In genomic region chr15:61084944-61085367, GRCh38 we compare ENCODE assay signal across 1 cellular context.
TF ChIP-seq lines count a peak whose summit lies in the region.

No MANE protein-coding gene starts in this region.

TF ChIP-seq in HepG2, 621 proteins besides CTCF, POLR2A, EP300 and RAD21 (continued from another document):
- TF ChIP-seq ZNF33B (CRISPR knock-in tag; IDR thresholded peaks at IDR 0.05) (no peak), KMT2A (CRISPR knock-in tag; IDR thresholded peaks at IDR 0.05) (no peak), FOXM1 (CRISPR knock-in tag; IDR thresholded peaks at IDR 0.05) (no peak), ISX (CRISPR knock-in tag; conservative IDR thresholded peaks at IDR 0.05) (no peak), SOX13 (IDR thresholded peaks at IDR 0.05) (no peak), SOX13 (CRISPR knock-in tag; conservative IDR thresholded peaks at IDR 0.05 in 1 of 2, IDR thresholded peaks at IDR 0.05 in 1 of 2) (no peak)
- TF ChIP-seq, protein P1, sequence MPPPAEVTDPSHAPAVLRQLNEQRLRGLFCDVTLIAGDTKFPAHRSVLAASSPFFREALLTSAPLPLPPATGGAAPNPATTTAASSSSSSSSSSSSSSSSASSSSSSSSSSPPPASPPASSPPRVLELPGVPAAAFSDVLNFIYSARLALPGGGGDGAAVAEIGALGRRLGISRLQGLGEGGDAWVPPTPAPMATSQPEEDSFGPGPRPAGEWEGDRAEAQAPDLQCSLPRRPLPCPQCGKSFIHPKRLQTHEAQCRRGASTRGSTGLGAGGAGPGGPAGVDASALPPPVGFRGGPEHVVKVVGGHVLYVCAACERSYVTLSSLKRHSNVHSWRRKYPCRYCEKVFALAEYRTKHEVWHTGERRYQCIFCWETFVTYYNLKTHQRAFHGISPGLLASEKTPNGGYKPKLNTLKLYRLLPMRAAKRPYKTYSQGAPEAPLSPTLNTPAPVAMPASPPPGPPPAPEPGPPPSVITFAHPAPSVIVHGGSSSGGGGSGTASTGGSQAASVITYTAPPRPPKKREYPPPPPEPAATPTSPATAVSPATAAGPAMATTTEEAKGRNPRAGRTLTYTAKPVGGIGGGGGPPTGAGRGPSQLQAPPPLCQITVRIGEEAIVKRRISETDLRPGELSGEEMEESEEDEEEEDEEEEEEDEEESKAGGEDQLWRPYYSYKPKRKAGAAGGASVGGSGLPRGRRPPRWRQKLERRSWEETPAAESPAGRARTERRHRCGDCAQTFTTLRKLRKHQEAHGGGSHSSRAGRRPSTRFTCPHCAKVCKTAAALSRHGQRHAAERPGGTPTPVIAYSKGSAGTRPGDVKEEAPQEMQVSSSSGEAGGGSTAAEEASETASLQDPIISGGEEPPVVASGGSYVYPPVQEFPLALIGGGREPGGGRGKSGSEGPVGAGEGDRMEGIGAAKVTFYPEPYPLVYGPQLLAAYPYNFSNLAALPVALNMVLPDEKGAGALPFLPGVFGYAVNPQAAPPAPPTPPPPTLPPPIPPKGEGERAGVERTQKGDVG (CRISPR knock-in tag; IDR thresholded peaks at IDR 0.05; ENCODE audit: borderline replicate concordance), result no peak
